8 cellular contexts compared by ENCODE assay signal in genomic region chr5:177426566-177427210, GRCh38. TPM values are rescaled to one million over a fixed set of nuclear protein-coding genes. Genes with fewer than 3 reads are reported as not detected.
DNase-seq lines count a peak whose midpoint lies in the region; ATAC-seq, FAIRE-seq and TF ChIP-seq lines count a peak whose summit lies in the region.

TSS of gene GRK6 (plus strand) at chr5:177426676. CDS start at chr5:177426846, 170 bp downstream.

- H3K9me3 Mint-ChIP-seq in CD8-positive, alpha-beta memory T cell, result no peaks in the 10 kb centered on the region

- H3K36me3 Mint-ChIP-seq in CD8-positive, alpha-beta memory T cell, result peaks cover 0 to 30% (median 3%) of the 10 kb centered on the region in 3 donors

- DNase-seq in CD8-positive, alpha-beta memory T cell, result peak; percentile 59 to 85 (median 78)
- DNase-seq in HTR-8/SVneo (ENCODE audit: insufficient read length, low spot score), result peak; percentile 47
- peak in 3 of 4 experiments; percentile 41 to 66 (median 56) for DNase-seq in activated CD4-positive, CD25-positive, alpha-beta regulatory T cell (lab: John Stamatoyannopoulos, UW)
- DNase-seq in colonic mucosa, result peak; percentile 69
- peak; percentile 58 to 81 (median 74) for DNase-seq in stimulated activated naive CD4-positive, alpha-beta T cell (lab: John Stamatoyannopoulos, UW)
- DNase-seq in HPDE6-E6E7 (ENCODE audit: extremely low spot score), result no peak

- peak within 1 kb of the TSS; percentile 93 for H3K4me3 ChIP-seq in CD8-positive, alpha-beta memory T cell (ENCODE audit: low read length)
- H3K4me3 ChIP-seq in colonic mucosa (peak within 1 kb of the TSS; percentile 81), liver (ENCODE audit: low read depth in 1 of 3, low read length in 3 of 3) (peak within 1 kb of the TSS; percentile 59 to 84 (median 70))

- TF ChIP-seq RAD21 in liver (IDR thresholded peaks at IDR 0.05), result no peak

- peak within 1 kb of the TSS; percentile 92 to 97 (median 95) for H3K4me3 Mint-ChIP-seq in CD8-positive, alpha-beta memory T cell

- H3K4me1 Mint-ChIP-seq in CD8-positive, alpha-beta memory T cell, result peaks cover 51 to 67% (median 58%) of the 10 kb centered on the region in 3 donors

- peaks cover 0 to 4% of the 10 kb centered on the region in 2 donors for H3K27me3 Mint-ChIP-seq in CD8-positive, alpha-beta memory T cell

- peak within 1 kb of the TSS; percentile 93 for H3K27ac ChIP-seq in CD8-positive, alpha-beta memory T cell (ENCODE audit: low read depth, low read length)
- peak within 1 kb of the TSS; percentile 96 for H3K27ac ChIP-seq in colonic mucosa
- H3K27ac ChIP-seq in liver (ENCODE audit: low read depth in 1 of 2, low read length in 2 of 2), result peak within 1 kb of the TSS; percentile 92 to 95

- H3K36me3 ChIP-seq in CD8-positive, alpha-beta memory T cell (ENCODE audit: insufficient read depth, low read length), result peaks cover 7% of the 10 kb centered on the region
- no peaks in the 10 kb centered on the region for H3K36me3 ChIP-seq in colonic mucosa
- no peaks in the 10 kb centered on the region for H3K36me3 ChIP-seq in liver (ENCODE audit: control insufficient read depth in 4 of 4, insufficient read depth in 3 of 4, low read depth in 1 of 4, low read length in 3 of 4)

- no peaks in the 10 kb centered on the region for H3K9me3 ChIP-seq in CD8-positive, alpha-beta memory T cell (ENCODE audit: low read length)
- H3K9me3 ChIP-seq in colonic mucosa (no peaks in the 10 kb centered on the region), liver (ENCODE audit: control insufficient read depth in 4 of 4, low read length in 3 of 4) (no peaks in the 10 kb centered on the region)

- ATAC-seq in GM19468 (IDR thresholded peaks at IDR 0.05; ENCODE audit: extremely low read depth, unreplicated experiment), result peak; percentile 2

- H3K9ac ChIP-seq in colonic mucosa (ENCODE audit: low read depth in 2 of 2, low read length in 2 of 2) (peak within 1 kb of the TSS; percentile 98 to 99), liver (ENCODE audit: low read depth in 1 of 2, low read length in 2 of 2) (peak within 1 kb of the TSS; percentile 58 to 96)

- under 1% methylated on average over 82 of the region's 82 CpGs for WGBS in liver

- peak within 1 kb of the TSS; percentile 96 to 99 (median 98) for H3K27ac Mint-ChIP-seq in CD8-positive, alpha-beta memory T cell

- intact Hi-C loops in colonic mucosa (cut with DNase I), result no loop called here

- no peaks in the 10 kb centered on the region for H3K27me3 ChIP-seq in CD8-positive, alpha-beta memory T cell (ENCODE audit: insufficient read depth, low read length, poor library complexity, severe bottlenecking)
- no peaks in the 10 kb centered on the region for H3K27me3 ChIP-seq in colonic mucosa
- no peaks in the 10 kb centered on the region for H3K27me3 ChIP-seq in liver (ENCODE audit: control insufficient read depth in 4 of 4, insufficient read depth in 4 of 4, low read length in 3 of 4)

- CTCF ChIA-PET in CD8-positive, alpha-beta memory T cell (lab: Charles Lee), result interaction anchor here (0.7 to 14.5 kb wide), 11 partner anchors 10 to 117 kb away, joined by 3 to 326 read pairs (median 6); partner anchors contain the start of genes F12, PFN3 and PRR7

- POLR2A ChIA-PET in CD8-positive, alpha-beta memory T cell (lab: Charles Lee), result interaction anchor here (0.6 to 4.6 kb wide), 18 partner anchors 9 to 294 kb away, joined by 3 to 57 read pairs (median 6); partner anchors contain the start of genes F12, LMAN2 and PRR7

- no peak for TF ChIP-seq CTCF in colonic mucosa (IDR thresholded peaks at IDR 0.05)
- no peak for TF ChIP-seq CTCF in liver (IDR thresholded peaks at IDR 0.05; ENCODE audit: low read depth, low read length, missing input control)

- FAIRE-seq in HTR-8/SVneo (lab: Jason Lieb, UNC), result no peak

- H3K4me1 ChIP-seq in CD8-positive, alpha-beta memory T cell (ENCODE audit: insufficient read depth, low read length), result peaks cover 62% of the 10 kb centered on the region
- H3K4me1 ChIP-seq in colonic mucosa (peaks cover 7% of the 10 kb centered on the region), liver (ENCODE audit: control insufficient read depth in 4 of 4, insufficient read depth in 4 of 4, low read length in 3 of 4) (peaks cover 3 to 25% (median 17%) of the 10 kb centered on the region in 4 donors)

TF ChIP-seq in liver, 16 proteins besides CTCF, POLR2A, EP300 and RAD21:
- TF ChIP-seq SP1 (IDR thresholded peaks at IDR 0.05) (peak; percentile 4), RXRA (IDR thresholded peaks at IDR 0.05) (no peak), ZBTB33 (IDR thresholded peaks at IDR 0.05) (no peak), NR2F2 (IDR thresholded peaks at IDR 0.05) (no peak), TAF1 (conservative IDR thresholded peaks at IDR 0.05) (no peak)

RNA-seq across cellular contexts. Expression of gene GRK6, which starts in this region (rescaled TPM):
- 100 to 1,000 TPM; 180 to 185 TPM for total RNA-seq in CD8-positive, alpha-beta memory T cell
- 201 TPM for polyA plus RNA-seq in CD8-positive, alpha-beta memory T cell
- total RNA-seq in colonic mucosa (10 to 100 TPM; 38.0 to 64.4 TPM), liver (10 to 100 TPM; 15.2 to 24.0 TPM)
- polyA plus RNA-seq in liver, result 1 to 10 TPM; 3.1 to 6.4 TPM

Comparison
In these comparisons a context has a peak if more than half of its experiments do, and no peak if none do; other contexts are left out.
1. RNA of gene GRK6 (polyA plus RNA-seq): 201 TPM in CD8-positive, alpha-beta memory T cell (single experiment); 3.1 to 6.4 TPM in liver; every median in the first group is over 10 times any median in the second.
2. Peak in every context shown above with its lines, with median percentiles within 50 percentile points of each other: H3K27ac ChIP-seq and H3K4me3 ChIP-seq.